In the genomic region with DNA sequence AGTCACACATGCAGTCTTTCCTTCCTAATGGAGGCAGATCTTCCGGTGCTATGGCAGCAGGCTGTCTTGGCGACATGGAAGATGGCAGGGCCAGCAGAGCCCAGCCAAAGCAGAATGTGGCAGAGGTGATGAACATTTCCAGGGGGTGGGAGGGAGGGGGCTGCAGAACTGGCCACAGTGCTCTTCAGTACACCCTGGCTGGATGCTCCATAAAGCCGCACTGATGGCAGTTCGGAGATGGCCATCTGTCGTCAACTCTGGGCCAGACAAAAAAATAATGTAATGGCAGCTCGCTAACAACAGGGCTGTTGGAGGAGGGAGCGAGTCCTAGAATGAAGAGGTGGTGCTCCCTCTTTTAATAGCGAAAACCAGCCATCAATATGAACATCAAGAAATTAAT, we compare ENCODE assay signal across 14 cellular contexts.
A peak's percentile ranks its signal among the peaks of the same experiment; 100 is the strongest.
DNase-seq lines count a peak whose midpoint lies in the region; TF ChIP-seq lines count a peak whose summit lies in the region.
"Had no signal": no experiment of that assay in that cellular context is flagged by ENCODE, and none has a peak within 500 bp of the region (broad histone marks: within the 10 kb centered on the region; RNA-seq: fewer than 3 reads in every experiment).

No MANE protein-coding gene starts in this region.

- no peak overlapping the region for H2BK5ac ChIP-seq in neuronal stem cell (ENCODE audit: low read length)

- H3K36me3 ChIP-seq in neuronal stem cell (replicated peaks in 1 of 2; ENCODE audit: control insufficient read depth in 2 of 2, insufficient read depth in 2 of 2, low read length in 2 of 2) = peaks cover 0 to 71% of the 10 kb centered on the region in 2 donors
- H3K36me3 ChIP-seq: HAP-1 had no signal

- H3K27me3 Mint-ChIP-seq in glutamatergic neuron (ENCODE audit: unreplicated experiment) = peaks cover 4% of the 10 kb centered on the region
- H3K27me3 Mint-ChIP-seq: CD4-positive, alpha-beta memory T cell had no signal

- POLR2A ChIA-PET in RWPE1 (lab: Yijun Ruan, JAX; ENCODE audit: low non-redundant PET) = no interaction called here

- DNase-seq in NCI-H524 (lab: John Stamatoyannopoulos, UW) (peak; percentile 11 to 55), cerebellar cortex (ENCODE audit: low spot score) (peak; percentile 85), glutamatergic neuron (no peak), neuronal stem cell (ENCODE audit: low spot score) (no peak), RWPE1 (ENCODE audit: low spot score) (no peak), anterior cingulate cortex (lab: John Stamatoyannopoulos, UW) (no peak)
- DNase-seq: Calu3; CD4-positive, alpha-beta memory T cell; COR-L47; DMS53; DMS79 treated with DMSO at 0.1 percent for 48 hours; GOT3; HFFc6 had no signal

- peak overlapping the region; percentile 48 for H3K27ac Mint-ChIP-seq in glutamatergic neuron (ENCODE audit: unreplicated experiment)
- H3K27ac Mint-ChIP-seq: CD4-positive, alpha-beta memory T cell; HFFc6 had no signal

- H3K23ac ChIP-seq in neuronal stem cell (ENCODE audit: low read depth, low read length, poor library complexity) = no peak overlapping the region

- H2AFZ ChIP-seq in neuronal stem cell (ENCODE audit: low read length) = no peak overlapping the region

- H3K9me3 ChIP-seq in neuronal stem cell (replicated peaks in 1 of 2; ENCODE audit: control insufficient read depth in 2 of 2, insufficient read depth in 1 of 2, low read depth in 1 of 2, low read length in 2 of 2) = no peaks in the 10 kb centered on the region
- H3K9me3 ChIP-seq: HAP-1 had no signal

- H2BK12ac ChIP-seq in neuronal stem cell (ENCODE audit: low read length) = no peak overlapping the region

- no peak overlapping the region for H3K9ac ChIP-seq in neuronal stem cell (ENCODE audit: low read depth, low read length, poor library complexity)

- H3K27ac ChIP-seq in neuronal stem cell (replicated peaks; ENCODE audit: low read length) (no peak overlapping the region), RWPE1 (no peak overlapping the region)

- H2BK15ac ChIP-seq in neuronal stem cell (ENCODE audit: low read length) = no peak overlapping the region

- no peaks in the 10 kb centered on the region for H3K36me3 Mint-ChIP-seq in glutamatergic neuron (ENCODE audit: unreplicated experiment)
- H3K36me3 Mint-ChIP-seq: CD4-positive, alpha-beta memory T cell had no signal

- TF ChIP-seq CTCF in glutamatergic neuron (IDR thresholded peaks at IDR 0.05; ENCODE audit: partially characterized antibody, unreplicated experiment) (no peak), RWPE1 (conservative IDR thresholded peaks at IDR 0.05; ENCODE audit: low read depth) (no peak)

- H3K4me1 ChIP-seq in neuronal stem cell (ENCODE audit: control insufficient read depth in 2 of 2, insufficient read depth in 1 of 2, low read depth in 1 of 2, low read length in 2 of 2) = peaks cover 18 to 22% of the 10 kb centered on the region in 2 donors
- H3K4me1 ChIP-seq: HAP-1 had no signal

- no peaks in the 10 kb centered on the region for H3K27me3 ChIP-seq in neuronal stem cell (ENCODE audit: control insufficient read depth in 3 of 3, insufficient read depth in 3 of 3, low read depth in 1 of 3, low read length in 3 of 3)

- H2BK120ac ChIP-seq in neuronal stem cell (ENCODE audit: low read depth, low read length) = no peak overlapping the region

- no peak overlapping the region for H2AK5ac ChIP-seq in neuronal stem cell (ENCODE audit: low read depth, low read length)

- H3K18ac ChIP-seq in neuronal stem cell (ENCODE audit: low read length) = no peak overlapping the region

- no peak overlapping the region for H3K4me2 ChIP-seq in neuronal stem cell (ENCODE audit: insufficient read depth, low read length, poor library complexity, severe bottlenecking)

- no peak overlapping the region for H4K8ac ChIP-seq in neuronal stem cell (ENCODE audit: low read depth, low read length)

- H3K4me3 Mint-ChIP-seq in glutamatergic neuron (ENCODE audit: unreplicated experiment) = no peak overlapping the region
- H3K4me3 Mint-ChIP-seq: CD4-positive, alpha-beta memory T cell; HFFc6 had no signal

- no peak overlapping the region for H4K91ac ChIP-seq in neuronal stem cell (ENCODE audit: low read depth, low read length, poor library complexity)

- no peak overlapping the region for H3K14ac ChIP-seq in neuronal stem cell (ENCODE audit: low read length)

- CTCF ChIA-PET in RWPE1 (lab: Yijun Ruan, JAX) = no interaction called here

- H3K79me1 ChIP-seq in neuronal stem cell (ENCODE audit: low read depth, low read length) = peaks cover 2% of the 10 kb centered on the region

- no peak overlapping the region for H3K4ac ChIP-seq in neuronal stem cell (ENCODE audit: low read length)

- H3K4me1 Mint-ChIP-seq in glutamatergic neuron (ENCODE audit: low read depth, unreplicated experiment) = peaks cover 43% of the 10 kb centered on the region
- H3K4me1 Mint-ChIP-seq: CD4-positive, alpha-beta memory T cell had no signal

- no CpG with 5 or more reads among the region's 8 CpGs for WGBS in neuronal stem cell (ENCODE audit: extremely low coverage in 2 of 2, insufficient read length in 2 of 2, insufficient replicate concordance in 1 of 2), 2 donors

- no peak overlapping the region for H3K4me3 ChIP-seq in neuronal stem cell (ENCODE audit: low read length in 2 of 2)
- H3K4me3 ChIP-seq: HAP-1 had no signal

- H3K9me3 Mint-ChIP-seq in glutamatergic neuron (ENCODE audit: unreplicated experiment) = peaks cover 9% of the 10 kb centered on the region

Comparison
In these comparisons a context has a peak if more than half of its experiments do, and no peak if none do; other contexts are left out.
1. DNase-seq: peak in NCI-H524 (2 of 2) and cerebellar cortex (single experiment); none in glutamatergic neuron (single experiment), neuronal stem cell (single experiment), RWPE1 (single experiment) and anterior cingulate cortex (0 of 58).